21 cellular contexts compared by ENCODE assay signal in the genomic region with DNA sequence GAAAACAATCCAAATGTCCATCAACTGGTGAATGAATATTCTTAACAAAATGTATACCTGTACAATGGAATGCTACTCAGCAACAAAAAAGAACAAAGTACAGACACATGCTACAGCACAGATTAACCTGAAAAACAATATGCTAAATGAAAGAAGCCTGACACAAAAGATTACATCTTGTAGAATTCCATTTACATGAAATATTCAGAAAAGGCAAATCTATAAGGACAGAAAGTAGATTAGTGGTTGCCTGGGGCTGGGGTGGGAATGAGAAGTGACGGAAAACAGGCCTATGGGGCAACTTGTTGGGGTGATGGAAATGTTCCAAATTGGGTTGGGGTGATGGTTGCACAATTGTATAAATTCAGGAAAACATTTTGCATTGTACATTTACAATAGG.
"Had no signal": no experiment of that assay in that cellular context is flagged by ENCODE, and none has a peak within 500 bp of the region (broad histone marks: within the 10 kb centered on the region; RNA-seq: fewer than 3 reads in every experiment).

No MANE protein-coding gene starts in this region.

- ATAC-seq: HepG2, SK-N-SH treated with all-trans-retinoic acid at 6 μM for 48 hours had no signal

- DNase-seq: IMR-90, Karpas-422, KG1, MG63, NCI-H1092, NCI-H1105 treated with DMSO at 0.1 percent for 48 hours, NCI-H1417 treated with DMSO at 0.1 percent for 48 hours, NCI-H146, NCI-H1694 treated with DMSO at 0.1 percent for 48 hours, NCI-H1930, NCI-H2081, NCI-H2107, NCI-H2227 treated with DMSO at 0.1 percent for 48 hours, NCI-H524, NCI-H774, RPMI8226, SHP77 treated with DMSO at 0.1 percent for 48 hours, SJCRH30 had no signal

- H3K27ac ChIP-seq: SJCRH30 had no signal

- H3K36me3 ChIP-seq: MG63, SJCRH30 had no signal

- H3K27me3 ChIP-seq: MG63, SJCRH30 had no signal

- FAIRE-seq: HepG2, RCC 7860 had no signal

- H3K4me3 ChIP-seq: MG63, SJCRH30 had no signal

- H3K9me3 ChIP-seq: MG63, SJCRH30 had no signal
